In the genomic region with DNA sequence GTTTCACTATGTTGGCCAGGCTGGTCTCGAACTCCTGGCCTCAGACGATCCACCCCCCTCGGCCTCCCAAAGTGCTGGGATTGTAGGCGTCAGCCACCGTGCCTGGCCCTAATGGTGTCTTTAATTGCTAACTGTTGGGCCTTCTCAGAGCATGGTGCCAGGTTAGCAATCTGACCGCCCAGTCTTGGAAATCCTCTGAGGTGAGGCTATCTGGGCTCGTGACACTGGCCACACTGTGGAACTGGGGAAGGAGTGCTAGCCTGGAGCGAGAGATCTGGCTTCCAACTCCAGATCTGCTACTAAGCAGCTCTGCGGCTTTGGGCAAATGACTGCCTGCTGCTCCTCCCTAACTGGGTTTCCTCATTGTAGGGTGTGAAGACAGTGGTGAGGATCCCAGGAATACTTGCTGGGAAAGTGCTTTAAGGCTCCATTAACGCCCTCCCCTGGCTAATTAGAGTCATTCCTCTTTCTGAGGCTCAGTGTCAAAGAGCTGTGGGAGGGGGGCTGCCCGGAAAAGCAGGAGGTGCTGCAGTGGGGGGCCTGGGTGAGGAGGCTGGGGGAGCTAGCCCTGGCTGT, we compare ENCODE assay signal across 22 cellular contexts. TPM values are rescaled to one million over a fixed set of nuclear protein-coding genes. Genes with fewer than 3 reads are reported as not detected.
A peak's percentile ranks its signal among the peaks of the same experiment; 100 is the strongest.
DNase-seq lines count a peak whose midpoint lies in the region; ATAC-seq and TF ChIP-seq lines count a peak whose summit lies in the region.
"Had no signal": no experiment of that assay in that cellular context is flagged by ENCODE, and none has a peak within 500 bp of the region (broad histone marks: within the 10 kb centered on the region; RNA-seq: fewer than 3 reads in every experiment).

No MANE protein-coding gene starts in this region.

- H3K4me2 ChIP-seq in GM23248 (ENCODE audit: unreplicated experiment) = no peak overlapping the region

- no peaks in the 10 kb centered on the region for H3K9me3 Mint-ChIP-seq in natural killer cell treated with Interleukin-12 subunit alpha and Interleukin-12 subunit beta and Interleukin-15 and Interleukin-18, amount 100 ng/mL, for 72 hours
- H3K9me3 Mint-ChIP-seq: activated naive CD8-positive, alpha-beta T cell treated with anti-CD3 and anti-CD28 coated beads, Interleukin-2, amount 10 ng/mL, durations not matched to agents 7 days and 5 days; activated T-helper 1 cell treated with anti-CD3 and anti-CD28 coated beads, Interleukin-12 subunit alpha, Interleukin-12 subunit beta, Interleukin-2, Interleukin-4 antibody, amounts not matched to agents 30 ng/mL and 10 ng/mL and 1 ng/mL, durations not matched to agents 14 hours and 24 hours and 36 hours; stimulated activated naive CD8-positive, alpha-beta T cell treated with anti-CD3 and anti-CD28 coated beads, Interleukin-15, Interleukin-2, amounts not matched to agents 100 ng/mL and 50 ng/mL, for 24 hours had no signal

- H3K27ac ChIP-seq in GM23248 (peak overlapping the region; percentile 70), body of pancreas (peak overlapping the region in 3 of 4 donors; percentile 72 to 86 (median 85)), left lung (peak overlapping the region; percentile 81 to 83), stomach (peak overlapping the region in 4 of 5 donors; percentile 79 to 91 (median 86))
- H3K27ac ChIP-seq: SJSA1 had no signal

- H3K9me2 ChIP-seq in GM23248 (ENCODE audit: insufficient read depth) = no peaks in the 10 kb centered on the region

- peaks cover 8 to 13% of the 10 kb centered on the region in 2 donors for H3K27me3 Mint-ChIP-seq in natural killer cell treated with Interleukin-12 subunit alpha and Interleukin-12 subunit beta and Interleukin-15 and Interleukin-18, amount 100 ng/mL, for 72 hours

- no peak overlapping the region for H3K27ac Mint-ChIP-seq in natural killer cell treated with Interleukin-12 subunit alpha and Interleukin-12 subunit beta and Interleukin-15 and Interleukin-18, amount 100 ng/mL, for 72 hours
- H3K27ac Mint-ChIP-seq: activated naive CD8-positive, alpha-beta T cell treated with anti-CD3 and anti-CD28 coated beads, Interleukin-2, amount 10 ng/mL, durations not matched to agents 7 days and 5 days; activated T-helper 1 cell treated with anti-CD3 and anti-CD28 coated beads, Interleukin-12 subunit alpha, Interleukin-12 subunit beta, Interleukin-2, Interleukin-4 antibody, amounts not matched to agents 30 ng/mL and 10 ng/mL and 1 ng/mL, durations not matched to agents 14 hours and 24 hours and 36 hours; progenitor cell of endocrine pancreas; stimulated activated naive CD8-positive, alpha-beta T cell treated with anti-CD3 and anti-CD28 coated beads, Interleukin-15, Interleukin-2, amounts not matched to agents 100 ng/mL and 50 ng/mL, for 24 hours had no signal

- H3K27me3 ChIP-seq in GM23248 (replicated peaks; ENCODE audit: insufficient read depth) (no peaks in the 10 kb centered on the region), body of pancreas (no peaks in the 10 kb centered on the region), left lung (no peaks in the 10 kb centered on the region), stomach (no peaks in the 10 kb centered on the region)
- H3K27me3 ChIP-seq: MG63, SJSA1 had no signal

- H3F3A ChIP-seq in GM23248 (ENCODE audit: insufficient read depth) = no peaks in the 10 kb centered on the region

- H3K9me3 ChIP-seq in GM23248 (ENCODE audit: low read depth) = no peaks in the 10 kb centered on the region
- no peaks in the 10 kb centered on the region for H3K9me3 ChIP-seq in body of pancreas
- no peaks in the 10 kb centered on the region for H3K9me3 ChIP-seq in left lung
- no peaks in the 10 kb centered on the region for H3K9me3 ChIP-seq in stomach
- H3K9me3 ChIP-seq: MG63, SJSA1 had no signal

- H3K4me1 ChIP-seq in GM23248 (ENCODE audit: insufficient read depth) = peaks cover 20% of the 10 kb centered on the region
- peaks cover 33% of the 10 kb centered on the region for H3K4me1 ChIP-seq in body of pancreas
- peaks cover 14 to 16% of the 10 kb centered on the region in 2 donors for H3K4me1 ChIP-seq in left lung
- peaks cover 12 to 34% (median 22%) of the 10 kb centered on the region in 4 donors for H3K4me1 ChIP-seq in stomach

- H3K9ac ChIP-seq in GM23248 = peak overlapping the region; percentile 64; the same call in 1 of the 2 replicates

- 69 to 71% methylated on average over 11 of the region's 11 CpGs for WGBS in GM23248 (ENCODE audit: low coverage in 1 of 2, low lambda C conversion rate in 2 of 2, missing lambda C conversion rate in 2 of 2), 2 experiments
- WGBS in body of pancreas, 2 donors = 87 to 93% methylated on average over 8 to 11 of the region's 11 CpGs
- 84 to 94% (median 90%) methylated on average over 9 to 11 of the region's 11 CpGs for WGBS in stomach, 5 donors

- TF ChIP-seq POLR2A in body of pancreas (IDR thresholded peaks at IDR 0.05) (no peak), stomach (IDR thresholded peaks at IDR 0.05) (no peak)

- H3K36me3 Mint-ChIP-seq in natural killer cell treated with Interleukin-12 subunit alpha and Interleukin-12 subunit beta and Interleukin-15 and Interleukin-18, amount 100 ng/mL, for 72 hours = no peaks in the 10 kb centered on the region
- H3K36me3 Mint-ChIP-seq: activated naive CD8-positive, alpha-beta T cell treated with anti-CD3 and anti-CD28 coated beads, Interleukin-2, amount 10 ng/mL, durations not matched to agents 7 days and 5 days had no signal

- H3K36me3 ChIP-seq in GM23248 (ENCODE audit: low read depth) = no peaks in the 10 kb centered on the region
- no peaks in the 10 kb centered on the region for H3K36me3 ChIP-seq in body of pancreas (replicated peaks in 1 of 2; ENCODE audit: insufficient read depth in 1 of 2, low read depth in 2 of 2)
- H3K36me3 ChIP-seq in left lung = no peaks in the 10 kb centered on the region
- H3K36me3 ChIP-seq in stomach = no peaks in the 10 kb centered on the region
- H3K36me3 ChIP-seq: MG63, SJSA1 had no signal

- no peak overlapping the region for H3K4me3 Mint-ChIP-seq in natural killer cell treated with Interleukin-12 subunit alpha and Interleukin-12 subunit beta and Interleukin-15 and Interleukin-18, amount 100 ng/mL, for 72 hours
- H3K4me3 Mint-ChIP-seq: activated naive CD8-positive, alpha-beta T cell treated with anti-CD3 and anti-CD28 coated beads, Interleukin-2, amount 10 ng/mL, durations not matched to agents 7 days and 5 days; activated T-helper 1 cell treated with anti-CD3 and anti-CD28 coated beads, Interleukin-12 subunit alpha, Interleukin-12 subunit beta, Interleukin-2, Interleukin-4 antibody, amounts not matched to agents 30 ng/mL and 10 ng/mL and 1 ng/mL, durations not matched to agents 14 hours and 24 hours and 36 hours; stimulated activated naive CD8-positive, alpha-beta T cell treated with anti-CD3 and anti-CD28 coated beads, Interleukin-15, Interleukin-2, amounts not matched to agents 100 ng/mL and 50 ng/mL, for 24 hours had no signal

- no peak for ATAC-seq in body of pancreas
- no peak for ATAC-seq in left lung
- ATAC-seq in natural killer cell treated with Interleukin-12 subunit alpha and Interleukin-12 subunit beta and Interleukin-15 and Interleukin-18, amount 100 ng/mL, for 72 hours = no peak

- H4K20me1 ChIP-seq in GM23248 (ENCODE audit: insufficient read depth) = no peaks in the 10 kb centered on the region

- DNase-seq in GM23248 (peak; percentile 51), body of pancreas (no peak), left lung (no peak), stomach (no peak), cerebellum (ENCODE audit: low spot score) (no peak), DMS53 treated with DMSO at 0.1 percent for 48 hours (lab: John Stamatoyannopoulos, UW; ENCODE audit: unreplicated experiment) (no peak)
- no peak for DNase-seq in natural killer cell treated with Interleukin-12 subunit alpha and Interleukin-12 subunit beta and Interleukin-15 and Interleukin-18, amount 100 ng/mL, for 72 hours (ENCODE audit: low spot score)
- DNase-seq: activated CD4-positive, CD25-positive, alpha-beta regulatory T cell; activated naive CD8-positive, alpha-beta T cell treated with anti-CD3 and anti-CD28 coated beads, Interleukin-2, amount 10 ng/mL, durations not matched to agents 7 days and 5 days; Calu3; GF-D8; hippocampal formation; MG63; NCI-H345; T-helper 2 cell had no signal

- H3K79me2 ChIP-seq in GM23248 (ENCODE audit: insufficient read depth) = no peaks in the 10 kb centered on the region

- in situ Hi-C loops in GM23248 (cut with MboI) = no loop called here

- H3K4me3 ChIP-seq in GM23248 = no peak overlapping the region
- H3K4me3 ChIP-seq in body of pancreas = no peak overlapping the region
- H3K4me3 ChIP-seq in left lung = no peak overlapping the region
- no peak overlapping the region for H3K4me3 ChIP-seq in stomach
- H3K4me3 ChIP-seq: MG63, SJSA1 had no signal

- peak overlapping the region; percentile 17; the same call in 1 of the 2 replicates for H2AFZ ChIP-seq in GM23248

- intact Hi-C loops in body of pancreas (cut with DNase I) (no loop called here), left lung (cut with DNase I) (no loop called here), stomach (cut with DNase I; ENCODE audit: low total_unique reads) (no loop called here)

- TF ChIP-seq EP300 in stomach (IDR thresholded peaks at IDR 0.05) = no peak

- H3K4me1 Mint-ChIP-seq in natural killer cell treated with Interleukin-12 subunit alpha and Interleukin-12 subunit beta and Interleukin-15 and Interleukin-18, amount 100 ng/mL, for 72 hours (ENCODE audit: low read depth in 2 of 2) = peaks cover 0 to 14% of the 10 kb centered on the region in 2 donors

- TF ChIP-seq CTCF in body of pancreas (IDR thresholded peaks at IDR 0.05) = no peak
- TF ChIP-seq CTCF in left lung (IDR thresholded peaks at IDR 0.05) = no peak
- TF ChIP-seq CTCF in stomach (IDR thresholded peaks at IDR 0.05) = no peak

RNA-seq across cellular contexts. Expression of a gene that starts 35.4 kb away (rescaled TPM):
- total RNA-seq in GM23248 (2014; rRNA removed; shearing (Covaris generic)) = not detected in 2 replicates
- polyA plus RNA-seq in GM23248 (2016; fragmentation: Nextera tagmentation; extraction: Ambion mirVana) (not detected in 2 replicates), stomach (10 to 100 TPM in 1 of 3 donors, 1 to 10 TPM in 1, not detected in 1; 5.4 to 38.4 TPM)
- total RNA-seq in body of pancreas (not detected), left lung (1 to 10 TPM; 1.3 to 5.2 TPM), stomach (10 to 100 TPM in 2 of 5 donors, 1 to 10 TPM in 2, under 1 TPM in 1; 0.92 to 14.6 (median 7.2) TPM), cerebellum (not detected)
- not detected for total RNA-seq in natural killer cell treated with Interleukin-12 subunit alpha and Interleukin-12 subunit beta and Interleukin-15 and Interleukin-18, amount 100 ng/mL, for 72 hours
- total RNA-seq: activated CD8-positive, alpha-beta memory T cell treated with anti-CD3 and anti-CD28 coated beads for 36 hours; activated naive CD8-positive, alpha-beta T cell treated with anti-CD3 and anti-CD28 coated beads, Interleukin-2, amount 10 ng/mL, durations not matched to agents 7 days and 5 days; activated T-helper 1 cell treated with anti-CD3 and anti-CD28 coated beads, Interleukin-12 subunit alpha, Interleukin-12 subunit beta, Interleukin-2, Interleukin-4 antibody, amounts not matched to agents 30 ng/mL and 10 ng/mL and 1 ng/mL, durations not matched to agents 14 hours and 24 hours and 36 hours; bronchial epithelial cell; Calu3; fibroblast of lung; SJSA1 had no signal
- polyA plus RNA-seq: fibroblast of lung had no signal

RNA-seq across cellular contexts. Expression of a gene that starts 52.9 kb away (rescaled TPM):
- total RNA-seq in GM23248 (2014; rRNA removed; shearing (Covaris generic)) = 11.1 and 15.8 TPM in 2 replicates
- polyA plus RNA-seq in GM23248 (2016; fragmentation: Nextera tagmentation; extraction: Ambion mirVana) (0.79 and 1.2 TPM in 2 replicates), stomach (1 to 10 TPM; 2.1 to 2.9 (median 2.6) TPM)
- total RNA-seq in body of pancreas (10 to 100 TPM; 10.2 to 15.0 TPM), left lung (10 to 100 TPM; 19.4 to 23.6 TPM), stomach (10 to 100 TPM in 3 of 5 donors, 1 to 10 TPM in 2; 7.0 to 28.1 (median 14.5) TPM), cerebellum (31.9 TPM)
- 10 to 100 TPM; 20.9 to 21.2 TPM for total RNA-seq in natural killer cell treated with Interleukin-12 subunit alpha and Interleukin-12 subunit beta and Interleukin-15 and Interleukin-18, amount 100 ng/mL, for 72 hours
